In the genomic region with DNA sequence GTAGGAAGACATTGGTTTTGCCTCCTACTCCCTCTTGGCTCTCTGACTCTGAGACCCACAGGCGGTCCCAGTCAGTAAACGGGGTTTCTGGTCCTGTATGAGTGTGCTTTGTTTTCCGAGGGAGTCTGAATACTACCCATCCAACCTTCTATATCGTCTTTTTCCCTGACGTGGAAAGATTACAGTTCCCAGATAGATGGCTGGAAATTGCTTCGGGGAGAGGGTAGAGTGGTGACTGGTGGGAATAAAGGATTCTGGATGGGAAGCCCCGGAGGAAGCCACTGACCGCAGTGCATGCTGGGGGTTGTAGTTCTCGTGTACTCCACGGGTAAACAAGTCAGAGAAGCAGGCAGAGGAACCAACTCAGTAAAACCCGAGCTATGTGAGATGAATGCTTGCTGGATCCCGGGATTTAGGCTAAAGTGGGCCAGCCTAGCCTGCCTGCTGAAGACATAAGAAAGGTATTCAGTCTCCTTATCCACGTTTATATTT, we compare ENCODE assay signal across 8 cellular contexts.
DNase-seq lines count a peak whose midpoint lies in the region; ATAC-seq and TF ChIP-seq lines count a peak whose summit lies in the region.

No MANE protein-coding gene starts in this region.

- no peaks in the 10 kb centered on the region for H3K27me3 Mint-ChIP-seq in activated T-helper 17 cell treated with anti-CD3 and anti-CD28 coated beads, Interleukin-2, amount 50 U/mL, for 72 hours
- no peaks in the 10 kb centered on the region for H3K27me3 Mint-ChIP-seq in nephron (ENCODE audit: low read depth)
- no peaks in the 10 kb centered on the region for H3K27me3 Mint-ChIP-seq in stimulated activated naive CD8-positive, alpha-beta T cell treated with anti-CD3 and anti-CD28 coated beads, Interleukin-15, Interleukin-2, amounts not matched to agents 100 ng/mL and 50 ng/mL, for 24 hours

- DNase-seq in ACHN (peak; percentile 24), fibroblast of villous mesenchyme (ENCODE audit: low read depth) (peak; percentile 74)

- TF ChIP-seq CTCF in fibroblast of villous mesenchyme (IDR thresholded peaks at IDR 0.05; ENCODE audit: insufficient read depth, low read depth, low read length): no peak
- TF ChIP-seq CTCF in nephron (IDR thresholded peaks at IDR 0.05; ENCODE audit: unreplicated experiment in 3 of 3): no peak

- no peaks in the 10 kb centered on the region for H3K36me3 Mint-ChIP-seq in activated T-helper 17 cell treated with anti-CD3 and anti-CD28 coated beads, Interleukin-2, amount 50 U/mL, for 72 hours (ENCODE audit: low read depth)
- H3K36me3 Mint-ChIP-seq in nephron (ENCODE audit: low read depth): no peaks in the 10 kb centered on the region
- H3K36me3 Mint-ChIP-seq in stimulated activated naive CD8-positive, alpha-beta T cell treated with anti-CD3 and anti-CD28 coated beads, Interleukin-15, Interleukin-2, amounts not matched to agents 100 ng/mL and 50 ng/mL, for 24 hours (ENCODE audit: low read depth): no peaks in the 10 kb centered on the region

- H3K27ac Mint-ChIP-seq in activated T-helper 17 cell treated with anti-CD3 and anti-CD28 coated beads, Interleukin-2, amount 50 U/mL, for 72 hours: peak overlapping the region; percentile 74
- H3K27ac Mint-ChIP-seq in nephron: peak overlapping the region; percentile 50 to 87 (median 72)
- H3K27ac Mint-ChIP-seq in stimulated activated naive CD8-positive, alpha-beta T cell treated with anti-CD3 and anti-CD28 coated beads, Interleukin-15, Interleukin-2, amounts not matched to agents 100 ng/mL and 50 ng/mL, for 24 hours: peak overlapping the region; percentile 42

- in situ Hi-C loops in ACHN (cut with HindIII; ENCODE audit: low pct_ligation_motif_present, low pct_unique_long_range_greater_than_20kb, low sequenced_read_pairs): no loop called here

- peak overlapping the region; percentile 55 for H3K4me3 ChIP-seq in fibroblast of villous mesenchyme (ENCODE audit: low read depth, low read length)

- H3K4me1 Mint-ChIP-seq in activated T-helper 17 cell treated with anti-CD3 and anti-CD28 coated beads, Interleukin-2, amount 50 U/mL, for 72 hours: peaks cover 6% of the 10 kb centered on the region
- peaks cover 27% of the 10 kb centered on the region for H3K4me1 Mint-ChIP-seq in nephron
- peaks cover 4% of the 10 kb centered on the region for H3K4me1 Mint-ChIP-seq in stimulated activated naive CD8-positive, alpha-beta T cell treated with anti-CD3 and anti-CD28 coated beads, Interleukin-15, Interleukin-2, amounts not matched to agents 100 ng/mL and 50 ng/mL, for 24 hours (ENCODE audit: low read depth)

- ATAC-seq in GM18867 (IDR thresholded peaks at IDR 0.05; ENCODE audit: unreplicated experiment): peak; percentile 81
- ATAC-seq in HG03521 (IDR thresholded peaks at IDR 0.05; ENCODE audit: unreplicated experiment): peak; percentile 78
- ATAC-seq in activated T-helper 17 cell treated with anti-CD3 and anti-CD28 coated beads, Interleukin-2, amount 50 U/mL, for 72 hours (replicated peaks): peak; percentile 95

- H3K4me3 Mint-ChIP-seq in activated T-helper 17 cell treated with anti-CD3 and anti-CD28 coated beads, Interleukin-2, amount 50 U/mL, for 72 hours: peak overlapping the region; percentile 77
- peak overlapping the region; percentile 74 to 82 (median 76) for H3K4me3 Mint-ChIP-seq in nephron
- H3K4me3 Mint-ChIP-seq in stimulated activated naive CD8-positive, alpha-beta T cell treated with anti-CD3 and anti-CD28 coated beads, Interleukin-15, Interleukin-2, amounts not matched to agents 100 ng/mL and 50 ng/mL, for 24 hours: peak overlapping the region; percentile 78

- no peaks in the 10 kb centered on the region for H3K9me3 Mint-ChIP-seq in activated T-helper 17 cell treated with anti-CD3 and anti-CD28 coated beads, Interleukin-2, amount 50 U/mL, for 72 hours
- no peaks in the 10 kb centered on the region for H3K9me3 Mint-ChIP-seq in nephron
- no peaks in the 10 kb centered on the region for H3K9me3 Mint-ChIP-seq in stimulated activated naive CD8-positive, alpha-beta T cell treated with anti-CD3 and anti-CD28 coated beads, Interleukin-15, Interleukin-2, amounts not matched to agents 100 ng/mL and 50 ng/mL, for 24 hours

TF ChIP-seq in PFSK-1, 5 proteins besides CTCF, POLR2A, EP300 and RAD21:
- TF ChIP-seq TAF1 (IDR thresholded peaks at IDR 0.05; ENCODE audit: borderline replicate concordance, insufficient read depth, low read length): 0 out of 2 replicates have a peak, but pooled peaks have one; percentile 33
- TF ChIP-seq FOXP2 (optimal IDR thresholded peaks at IDR 0.05; ENCODE audit: borderline replicate concordance, extremely low read depth, extremely low read length, insufficient read depth): peak; percentile 87
- TF ChIP-seq, protein P1, sequence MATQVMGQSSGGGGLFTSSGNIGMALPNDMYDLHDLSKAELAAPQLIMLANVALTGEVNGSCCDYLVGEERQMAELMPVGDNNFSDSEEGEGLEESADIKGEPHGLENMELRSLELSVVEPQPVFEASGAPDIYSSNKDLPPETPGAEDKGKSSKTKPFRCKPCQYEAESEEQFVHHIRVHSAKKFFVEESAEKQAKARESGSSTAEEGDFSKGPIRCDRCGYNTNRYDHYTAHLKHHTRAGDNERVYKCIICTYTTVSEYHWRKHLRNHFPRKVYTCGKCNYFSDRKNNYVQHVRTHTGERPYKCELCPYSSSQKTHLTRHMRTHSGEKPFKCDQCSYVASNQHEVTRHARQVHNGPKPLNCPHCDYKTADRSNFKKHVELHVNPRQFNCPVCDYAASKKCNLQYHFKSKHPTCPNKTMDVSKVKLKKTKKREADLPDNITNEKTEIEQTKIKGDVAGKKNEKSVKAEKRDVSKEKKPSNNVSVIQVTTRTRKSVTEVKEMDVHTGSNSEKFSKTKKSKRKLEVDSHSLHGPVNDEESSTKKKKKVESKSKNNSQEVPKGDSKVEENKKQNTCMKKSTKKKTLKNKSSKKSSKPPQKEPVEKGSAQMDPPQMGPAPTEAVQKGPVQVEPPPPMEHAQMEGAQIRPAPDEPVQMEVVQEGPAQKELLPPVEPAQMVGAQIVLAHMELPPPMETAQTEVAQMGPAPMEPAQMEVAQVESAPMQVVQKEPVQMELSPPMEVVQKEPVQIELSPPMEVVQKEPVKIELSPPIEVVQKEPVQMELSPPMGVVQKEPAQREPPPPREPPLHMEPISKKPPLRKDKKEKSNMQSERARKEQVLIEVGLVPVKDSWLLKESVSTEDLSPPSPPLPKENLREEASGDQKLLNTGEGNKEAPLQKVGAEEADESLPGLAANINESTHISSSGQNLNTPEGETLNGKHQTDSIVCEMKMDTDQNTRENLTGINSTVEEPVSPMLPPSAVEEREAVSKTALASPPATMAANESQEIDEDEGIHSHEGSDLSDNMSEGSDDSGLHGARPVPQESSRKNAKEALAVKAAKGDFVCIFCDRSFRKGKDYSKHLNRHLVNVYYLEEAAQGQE (IDR thresholded peaks at IDR 0.05; ENCODE audit: insufficient read depth in 1 of 2, low read depth in 2 of 2, low read length in 2 of 2): no peak
- no peak for TF ChIP-seq SIN3A (IDR thresholded peaks at IDR 0.05; ENCODE audit: borderline replicate concordance, insufficient read depth, low read length)
- peak; percentile 36; the same call in 1 of the 2 replicates for TF ChIP-seq POLR2AphosphoS5 (IDR thresholded peaks at IDR 0.05; ENCODE audit: low read depth, low read length)

Comparison
In these comparisons a context has a peak if more than half of its experiments do, and no peak if none do; other contexts are left out.
1. Peak in every context shown above with its lines: DNase-seq, ATAC-seq and H3K4me3 ChIP-seq.